In the genomic region with DNA sequence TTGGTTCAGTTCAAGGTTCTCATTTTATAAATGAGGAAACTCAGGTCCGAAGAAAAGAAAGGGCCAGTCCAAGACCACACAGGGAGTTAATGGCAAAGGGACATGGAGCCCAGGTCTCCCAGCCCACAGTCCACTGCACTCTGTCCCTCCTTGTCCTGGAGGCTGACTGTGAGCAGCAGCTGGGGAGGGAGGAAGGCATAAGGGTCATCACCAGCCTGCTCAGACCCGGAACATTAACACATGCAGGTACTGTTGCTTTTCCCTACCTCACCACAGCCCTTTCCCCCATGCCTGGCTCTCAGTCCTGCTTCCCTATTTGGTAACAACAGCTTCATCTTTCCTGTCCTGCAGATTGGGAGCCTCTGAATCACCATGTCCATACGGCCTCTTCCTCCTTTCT, we compare ENCODE assay signal across 13 cellular contexts. TPM values are rescaled to one million over a fixed set of nuclear protein-coding genes. Genes with fewer than 3 reads are reported as not detected.
DNase-seq lines count a peak whose midpoint lies in the region; ATAC-seq, FAIRE-seq and TF ChIP-seq lines count a peak whose summit lies in the region.
"Had no signal": no experiment of that assay in that cellular context is flagged by ENCODE, and none has a peak within 500 bp of the region (broad histone marks: within the 10 kb centered on the region; RNA-seq: fewer than 3 reads in every experiment).

No MANE protein-coding gene starts in this region.

- H3K36me3 Mint-ChIP-seq in central memory CD8-positive, alpha-beta T cell (ENCODE audit: insufficient read depth), result peaks cover 21% of the 10 kb centered on the region
- peaks cover 20% of the 10 kb centered on the region for H3K36me3 Mint-ChIP-seq in memory B cell

- H3K27me3 Mint-ChIP-seq in central memory CD8-positive, alpha-beta T cell, result no peaks in the 10 kb centered on the region
- no peaks in the 10 kb centered on the region for H3K27me3 Mint-ChIP-seq in memory B cell

- no peak for FAIRE-seq in RCC 7860 (lab: Jason Lieb, UNC)
- FAIRE-seq: HTR-8/SVneo had no signal

- POLR2A ChIA-PET in RWPE1 (lab: Yijun Ruan, JAX; ENCODE audit: low non-redundant PET), result no interaction called here

- H3K9me3 ChIP-seq in thoracic aorta, result no peaks in the 10 kb centered on the region
- H3K9me3 ChIP-seq: SJCRH30 had no signal

- no peaks in the 10 kb centered on the region for H3K9me3 Mint-ChIP-seq in central memory CD8-positive, alpha-beta T cell
- no peaks in the 10 kb centered on the region for H3K9me3 Mint-ChIP-seq in memory B cell
- H3K9me3 Mint-ChIP-seq: activated naive CD4-positive, alpha-beta T cell treated with anti-CD3 and anti-CD28 coated beads, Interleukin-2, amount 10 ng/mL, durations not matched to agents 7 days and 5 days had no signal

- ATAC-seq in central memory CD8-positive, alpha-beta T cell (replicated peaks; ENCODE audit: extremely low read depth, poor library complexity, severe bottlenecking), result no peak
- ATAC-seq in memory B cell (ENCODE audit: low read depth), result no peak
- ATAC-seq in thoracic aorta (ENCODE audit: insufficient number of reproducible peaks, low FRiP score, low read depth), result no peak
- ATAC-seq in GM21825 (IDR thresholded peaks at IDR 0.05; ENCODE audit: unreplicated experiment), result no peak

- TF ChIP-seq CTCF in RWPE1 (conservative IDR thresholded peaks at IDR 0.05; ENCODE audit: low read depth) (no peak), thoracic aorta (IDR thresholded peaks at IDR 0.05) (no peak)

- H3K36me3 ChIP-seq in thoracic aorta, result peaks cover 40% of the 10 kb centered on the region

- peak overlapping the region; percentile 11 for H3K27ac Mint-ChIP-seq in central memory CD8-positive, alpha-beta T cell (ENCODE audit: low read depth)
- H3K27ac Mint-ChIP-seq in memory B cell, result peak overlapping the region; percentile 48
- H3K27ac Mint-ChIP-seq: activated naive CD4-positive, alpha-beta T cell treated with anti-CD3 and anti-CD28 coated beads, Interleukin-2, amount 10 ng/mL, durations not matched to agents 7 days and 5 days had no signal

- H3K4me1 ChIP-seq in thoracic aorta (ENCODE audit: control insufficient read depth in 1 of 2, low read depth in 2 of 2), result peaks cover 40 to 54% of the 10 kb centered on the region in 2 donors
- H3K4me1 ChIP-seq: SJCRH30 had no signal

- peak overlapping the region; percentile 88 for H3K4me3 ChIP-seq in thoracic aorta
- H3K4me3 ChIP-seq: SJCRH30 had no signal

- peak overlapping the region; percentile 83 for H3K27ac ChIP-seq in RWPE1
- H3K27ac ChIP-seq in thoracic aorta, result peak overlapping the region; percentile 82 to 98
- H3K27ac ChIP-seq: SJCRH30 had no signal

- no peaks in the 10 kb centered on the region for H3K27me3 ChIP-seq in thoracic aorta (replicated peaks; ENCODE audit: insufficient read depth)
- H3K27me3 ChIP-seq: SJCRH30 had no signal

- H3K4me1 Mint-ChIP-seq in central memory CD8-positive, alpha-beta T cell, result peaks cover 13% of the 10 kb centered on the region
- peaks cover 11% of the 10 kb centered on the region for H3K4me1 Mint-ChIP-seq in memory B cell

- CTCF ChIA-PET in RWPE1 (lab: Yijun Ruan, JAX), result interaction anchor here (0.6 to 2.2 kb wide), 3 partner anchors 22 to 142 kb away, joined by 3 to 11 read pairs (median 5); no protein-coding TSS in a partner anchor

- DNase-seq in RWPE1 (ENCODE audit: low spot score) (no peak), memory B cell (ENCODE audit: low spot score in 2 of 2) (no peak), thoracic aorta (ENCODE audit: low spot score) (no peak), RCC 7860 (ENCODE audit: low spot score) (no peak)
- DNase-seq in central memory CD8-positive, alpha-beta T cell (ENCODE audit: low spot score in 2 of 2), result no peak
- no peak for DNase-seq in activated T-cell treated with anti-CD3 and anti-CD28 coated beads, Interleukin-2, amount 50 U/mL, for 1 hour
- DNase-seq: activated CD8-positive, alpha-beta memory T cell treated with anti-CD3 and anti-CD28 coated beads for 24 hours; activated naive CD4-positive, alpha-beta T cell treated with anti-CD3 and anti-CD28 coated beads, Interleukin-2, amount 10 ng/mL, durations not matched to agents 7 days and 5 days; NK-92 treated with Interleukin-12 subunit alpha and Interleukin-12 subunit beta, amount 100 ng/mL, for 24 hours; SJCRH30 had no signal

- H3K4me3 Mint-ChIP-seq in central memory CD8-positive, alpha-beta T cell, result no peak overlapping the region
- H3K4me3 Mint-ChIP-seq in memory B cell, result no peak overlapping the region
- H3K4me3 Mint-ChIP-seq: activated naive CD4-positive, alpha-beta T cell treated with anti-CD3 and anti-CD28 coated beads, Interleukin-2, amount 10 ng/mL, durations not matched to agents 7 days and 5 days; CD14-positive monocyte had no signal

RNA-seq across cellular contexts. Expression of a gene that starts 4.0 kb away (rescaled TPM):
- total RNA-seq in thoracic aorta, result 1,000 to 10,000 TPM; 1,240 to 1,874 TPM

RNA-seq across cellular contexts. Expression of a gene that starts 56.4 kb away (rescaled TPM):
- 100 to 1,000 TPM in 1 of 2 donors, 10 to 100 TPM in 1; 77.4 to 103 TPM for total RNA-seq in thoracic aorta
